In genomic region chr9:136363106-136363605, GRCh38 we compare ENCODE assay signal across 8 cellular contexts. TPM values are rescaled to one million over a fixed set of nuclear protein-coding genes. Genes with fewer than 3 reads are reported as not detected.
DNase-seq lines count a peak whose midpoint lies in the region; ATAC-seq and TF ChIP-seq lines count a peak whose summit lies in the region.

No MANE protein-coding gene starts in this region.

- TF ChIP-seq CTCF in WERI-Rb-1 (IDR thresholded peaks at IDR 0.05; ENCODE audit: low read depth, low read length) (no peak), breast epithelium (IDR thresholded peaks at IDR 0.05) (no peak)

- peak overlapping the region; percentile 96 for H2AFZ ChIP-seq in ACC112 (ENCODE audit: low read length, unreplicated experiment)

- ATAC-seq in GM18861 (IDR thresholded peaks at IDR 0.05; ENCODE audit: unreplicated experiment) (peak; percentile 45), HG03066 (IDR thresholded peaks at IDR 0.05; ENCODE audit: low read depth, unreplicated experiment) (peak; percentile 82)

- no peaks in the 10 kb centered on the region for H3K36me3 ChIP-seq in ACC112 (ENCODE audit: insufficient read depth, low read length)
- H3K36me3 ChIP-seq in WERI-Rb-1: peaks cover 23% of the 10 kb centered on the region
- no peaks in the 10 kb centered on the region for H3K36me3 ChIP-seq in breast epithelium

- peak; percentile 57 for DNase-seq in NCI-H2107 treated with DMSO at 0.1 percent for 48 hours (lab: John Stamatoyannopoulos, UW; ENCODE audit: unreplicated experiment)
- DNase-seq in WERI-Rb-1: peak; percentile 97
- DNase-seq in breast epithelium (ENCODE audit: low spot score in 2 of 2): peak; percentile 94 to 99
- peak; percentile 100 for DNase-seq in iPS-NIHi7 (ENCODE audit: extremely low spot score)
- peak; percentile 81 for DNase-seq in smooth muscle cell of the brain vasculature (ENCODE audit: low read depth, low spot score)

- H3K4me3 ChIP-seq in ACC112 (ENCODE audit: low read depth, low read length) (peak overlapping the region; percentile 90), WERI-Rb-1 (ENCODE audit: low read depth, low read length) (peak overlapping the region; percentile 58), breast epithelium (peak overlapping the region; percentile 80 to 94 (median 83))

- TF ChIP-seq POLR2A in breast epithelium (IDR thresholded peaks at IDR 0.05): no peak

- H3K27me3 ChIP-seq in ACC112 (ENCODE audit: insufficient read depth, low read length) (no peaks in the 10 kb centered on the region), WERI-Rb-1 (ENCODE audit: insufficient read depth, low read depth, severe bottlenecking) (no peaks in the 10 kb centered on the region), breast epithelium (no peaks in the 10 kb centered on the region)

- peaks cover 3% of the 10 kb centered on the region for H3K9me3 ChIP-seq in WERI-Rb-1 (ENCODE audit: severe bottlenecking)
- H3K9me3 ChIP-seq in breast epithelium: no peaks in the 10 kb centered on the region

- H3K4me1 ChIP-seq in ACC112 (ENCODE audit: control insufficient read depth, insufficient read depth, low read length, unreplicated experiment): peaks cover 11% of the 10 kb centered on the region
- H3K4me1 ChIP-seq in breast epithelium: peaks cover 3 to 7% of the 10 kb centered on the region in 2 donors

- H3K27ac ChIP-seq in ACC112 (ENCODE audit: low read depth, low read length) (peak overlapping the region; percentile 60; the same call in 1 of the 2 replicates), WERI-Rb-1 (peak overlapping the region; percentile 80), breast epithelium (peak overlapping the region; percentile 80 to 97)

- intact Hi-C loops in breast epithelium (cut with DNase I; ENCODE audit: low total_unique reads): loop anchor here (5.0 kb wide), 1 partner anchor 1289 kb away; no protein-coding TSS in a partner anchor

- H3K79me2 ChIP-seq in ACC112 (ENCODE audit: control insufficient read depth, insufficient read depth, low read length, unreplicated experiment): no peaks in the 10 kb centered on the region

RNA-seq across cellular contexts. Expression of gene DNLZ, which starts 0.4 kb away (rescaled TPM):
- 10 to 100 TPM; 35.4 to 57.4 (median 40.0) TPM for total RNA-seq in breast epithelium

RNA-seq across cellular contexts. Expression of gene CARD9, which starts 10.3 kb away (rescaled TPM):
- 1 to 10 TPM; 3.0 to 7.6 (median 3.3) TPM for total RNA-seq in breast epithelium

RNA-seq across cellular contexts. Expression of gene GPSM1, which starts 35.8 kb away (rescaled TPM):
- total RNA-seq in breast epithelium: 10 to 100 TPM in 1 of 3 donors, 1 to 10 TPM in 2; 5.6 to 19.0 (median 8.6) TPM

RNA-seq across cellular contexts. Expression of gene SNAPC4, which starts 36.8 kb away (rescaled TPM):
- 1 to 10 TPM; 4.6 to 7.5 (median 6.7) TPM for total RNA-seq in breast epithelium

RNA-seq across cellular contexts. Expression of gene ENTR1, which starts 47.3 kb away (rescaled TPM):
- 10 to 100 TPM; 23.7 to 54.4 (median 36.0) TPM for total RNA-seq in breast epithelium

Comparison
In these comparisons a context has a peak if more than half of its experiments do, and no peak if none do; other contexts are left out.
1. Peak in every context shown above with its lines: DNase-seq, ATAC-seq, H3K4me3 ChIP-seq and H3K27ac ChIP-seq.